In genomic region chrX:118773782-118774181, GRCh38 we compare ENCODE assay signal across 1 cellular context.
TF ChIP-seq lines count a peak whose summit lies in the region.

No MANE protein-coding gene starts in this region.

TF ChIP-seq in WTC11, 78 proteins besides CTCF, POLR2A, EP300 and RAD21 (continued from another document):
- TF ChIP-seq ZNF281 (CRISPR knock-in tag; IDR thresholded peaks at IDR 0.05) (no peak), MYBL2 (CRISPR knock-in tag; IDR thresholded peaks at IDR 0.05) (no peak), FOXK1 (CRISPR knock-in tag; IDR thresholded peaks at IDR 0.05) (no peak), ATF2 (CRISPR knock-in tag; IDR thresholded peaks at IDR 0.05; ENCODE audit: borderline replicate concordance, low read depth) (no peak), HMGXB4 (CRISPR knock-in tag; IDR thresholded peaks at IDR 0.05) (no peak), ZNF219 (CRISPR knock-in tag; IDR thresholded peaks at IDR 0.05; ENCODE audit: borderline replicate concordance) (no peak), RORB (CRISPR knock-in tag; IDR thresholded peaks at IDR 0.05) (no peak), ZSCAN18 (CRISPR knock-in tag; IDR thresholded peaks at IDR 0.05) (no peak), ZNF423 (CRISPR knock-in tag; IDR thresholded peaks at IDR 0.05) (no peak), KAT7 (CRISPR knock-in tag; IDR thresholded peaks at IDR 0.05; ENCODE audit: borderline replicate concordance) (no peak), NR3C1 (CRISPR knock-in tag; conservative IDR thresholded peaks at IDR 0.05; ENCODE audit: low read depth) (no peak), MXD4 (CRISPR knock-in tag; IDR thresholded peaks at IDR 0.05; ENCODE audit: borderline replicate concordance) (no peak)
